ENCODE assay signal across 8 cellular contexts in the genomic region with DNA sequence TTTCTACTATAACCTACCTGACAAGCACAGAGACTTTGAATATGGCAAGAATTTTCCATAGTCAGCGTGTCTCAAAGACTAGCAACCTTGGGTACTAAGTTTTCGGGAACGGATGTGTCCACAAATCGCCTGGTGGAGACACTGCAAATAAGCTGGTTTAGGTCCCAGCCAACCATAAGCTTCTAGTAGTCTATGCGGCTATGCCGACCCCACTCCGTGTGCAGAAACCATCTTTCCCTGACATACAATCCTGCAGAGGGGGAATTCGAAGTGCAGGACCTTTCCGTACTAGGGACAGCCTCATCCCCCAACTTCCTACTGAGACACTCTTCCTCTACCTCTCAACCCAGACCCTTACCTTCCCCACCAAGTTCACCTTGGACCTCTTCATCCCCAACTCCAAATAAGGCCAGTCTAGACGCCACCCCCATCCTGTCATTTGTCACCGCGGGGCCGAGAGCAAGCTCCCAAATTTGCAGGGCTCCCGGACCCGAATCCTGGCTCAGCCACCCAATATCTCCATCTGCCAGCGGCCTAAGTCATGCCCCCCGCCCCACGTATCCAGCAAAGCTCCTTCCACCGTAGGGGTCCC. TPM values are rescaled to one million over a fixed set of nuclear protein-coding genes. Genes with fewer than 3 reads are reported as not detected.
A peak's percentile ranks its signal among the peaks of the same experiment; 100 is the strongest.
DNase-seq lines count a peak whose midpoint lies in the region; ATAC-seq, FAIRE-seq and TF ChIP-seq lines count a peak whose summit lies in the region.

No MANE protein-coding gene starts in this region.

- H3K18ac ChIP-seq in H1 (ENCODE audit: extremely low read depth, low read length): no peak overlapping the region

- H3K9me3 ChIP-seq in H1 (ENCODE audit: insufficient read depth in 2 of 2, low read depth in 1 of 2, low read length in 1 of 2) (no peaks in the 10 kb centered on the region), mucosa of rectum (ENCODE audit: control insufficient read depth in 2 of 2, low read length in 2 of 2) (no peaks in the 10 kb centered on the region)

- no peaks in the 10 kb centered on the region for H3K9me3 Mint-ChIP-seq in T-helper 2 cell treated with Interferon-gamma antibody and Interleukin-4, amounts not matched to agents 5 μg/mL and 100 μg/mL, for 36 hours
- no peaks in the 10 kb centered on the region for H3K9me3 Mint-ChIP-seq in type B pancreatic cell

- peak overlapping the region; percentile 71 to 98 (median 86) for H3K4me3 ChIP-seq in H1 (ENCODE audit: extremely low read depth in 1 of 4, insufficient read depth in 2 of 4, low read depth in 3 of 4, low read length in 4 of 4)
- peak overlapping the region; percentile 94 to 98 for H3K4me3 ChIP-seq in mucosa of rectum (ENCODE audit: low read length in 2 of 2)

- H3K23me2 ChIP-seq in H1 (ENCODE audit: low read depth, low read length): peaks cover 11% of the 10 kb centered on the region

- H3K4me1 ChIP-seq in H1 (replicated peaks in 1 of 4; ENCODE audit: control insufficient read depth in 3 of 4, insufficient read depth in 4 of 4, low read length in 3 of 4): peaks cover 0 to 2% (median 0%) of the 10 kb centered on the region in 4 experiments; a peak in 1 of 7 replicates
- peaks cover 9 to 23% of the 10 kb centered on the region in 2 donors for H3K4me1 ChIP-seq in mucosa of rectum (ENCODE audit: control insufficient read depth in 2 of 2, insufficient read depth in 2 of 2, low read length in 2 of 2)

- POLR2A ChIA-PET in H1 (lab: Charles Lee; ENCODE audit: partially characterized antibody): no interaction called here

- H3K27me3 ChIP-seq in H1 (replicated peaks in 1 of 4; ENCODE audit: control insufficient read depth in 3 of 4, extremely low read depth in 1 of 4, insufficient read depth in 3 of 4, low read length in 3 of 4) (no peaks in the 10 kb centered on the region), mucosa of rectum (ENCODE audit: control insufficient read depth in 2 of 2, insufficient read depth in 2 of 2, low read length in 2 of 2) (no peaks in the 10 kb centered on the region)

- no peak overlapping the region for H3K4ac ChIP-seq in H1 (replicated peaks; ENCODE audit: insufficient read length, low read depth, low read length)

- H2BK20ac ChIP-seq in H1 (ENCODE audit: low read length): no peak overlapping the region

- WGBS in H1 (ENCODE audit: extremely low coverage in 1 of 2, insufficient coverage in 1 of 2, insufficient read length in 1 of 2, insufficient replicate concordance in 2 of 2, low coverage in 1 of 2, low lambda C conversion rate in 2 of 2, missing lambda C conversion rate in 1 of 2), 2 experiments: 17% methylated on average over 19 of the region's 19 CpGs; no CpG with 5 or more reads in 1 of the 2 experiments

- peaks cover 5% of the 10 kb centered on the region for H3K36me3 Mint-ChIP-seq in T-helper 2 cell treated with Interferon-gamma antibody and Interleukin-4, amounts not matched to agents 5 μg/mL and 100 μg/mL, for 36 hours (ENCODE audit: low read depth)
- peaks cover 4% of the 10 kb centered on the region for H3K36me3 Mint-ChIP-seq in type B pancreatic cell

- no peak overlapping the region for H3K23ac ChIP-seq in H1 (ENCODE audit: insufficient read length)

- CTCF ChIA-PET in H1 (lab: Charles Lee; ENCODE audit: partially characterized antibody): no interaction called here

- peak overlapping the region; percentile 11 for H3K56ac ChIP-seq in H1 (replicated peaks; ENCODE audit: insufficient read length, low read depth, low read length)

- H4K8ac ChIP-seq in H1 (ENCODE audit: extremely low read depth, insufficient read depth, low read length): peak overlapping the region; percentile 72; the same call in 1 of the 2 replicates

- H3K27ac ChIP-seq in H1 (ENCODE audit: low read depth, low read length) (no peak overlapping the region), mucosa of rectum (ENCODE audit: low read depth in 2 of 2, low read length in 2 of 2) (peak overlapping the region; percentile 89 to 90)

- H2BK12ac ChIP-seq in H1 (ENCODE audit: low read depth, low read length): no peak overlapping the region

- H4K91ac ChIP-seq in H1 (replicated peaks; ENCODE audit: insufficient read length, low read length): no peak overlapping the region

- peak; percentile 7 for ATAC-seq in GM18870 (IDR thresholded peaks at IDR 0.05; ENCODE audit: unreplicated experiment)
- peak; percentile 18 for ATAC-seq in HG03103 (IDR thresholded peaks at IDR 0.05; ENCODE audit: low read depth, unreplicated experiment)

- H3K27me3 Mint-ChIP-seq in T-helper 2 cell treated with Interferon-gamma antibody and Interleukin-4, amounts not matched to agents 5 μg/mL and 100 μg/mL, for 36 hours (ENCODE audit: low read depth): no peaks in the 10 kb centered on the region
- no peaks in the 10 kb centered on the region for H3K27me3 Mint-ChIP-seq in type B pancreatic cell

- no peak overlapping the region for H2BK15ac ChIP-seq in H1 (ENCODE audit: low read length)

- H3K36me3 ChIP-seq in H1 (ENCODE audit: control insufficient read depth in 2 of 4, insufficient read depth in 4 of 4, low read length in 3 of 4) (no peaks in the 10 kb centered on the region), mucosa of rectum (ENCODE audit: control insufficient read depth in 2 of 2, insufficient read depth in 2 of 2, low read length in 2 of 2) (peaks cover 0 to 6% of the 10 kb centered on the region in 2 donors)

- no peaks in the 10 kb centered on the region; the same call in none of the 2 replicates for H3K79me1 ChIP-seq in H1 (ENCODE audit: low read depth, low read length)

- no peak for FAIRE-seq in H1 (lab: Jason Lieb, UNC)
- FAIRE-seq in GM19239 (lab: Jason Lieb, UNC): no peak

- no peaks in the 10 kb centered on the region for H4K20me1 ChIP-seq in H1 (replicated peaks in 1 of 2; ENCODE audit: control insufficient read depth in 1 of 2, insufficient read depth in 2 of 2, low read length in 2 of 2)

- no peak for TF ChIP-seq CTCF in H1 (IDR thresholded peaks at IDR 0.05; ENCODE audit: control extremely low read depth in 1 of 3, insufficient read depth in 1 of 3, low read depth in 1 of 3, low read length in 3 of 3)
- no peak for TF ChIP-seq CTCF in type B pancreatic cell (conservative IDR thresholded peaks at IDR 0.05)

- peaks cover 0 to 14% of the 10 kb centered on the region in 2 experiments; a peak in 2 of 4 replicates for H3K79me2 ChIP-seq in H1 (ENCODE audit: control insufficient read depth in 1 of 2, insufficient read depth in 2 of 2, low read length in 2 of 2)

- H3K4me3 Mint-ChIP-seq in T-helper 2 cell treated with Interferon-gamma antibody and Interleukin-4, amounts not matched to agents 5 μg/mL and 100 μg/mL, for 36 hours: peak overlapping the region; percentile 94
- peak overlapping the region; percentile 93 for H3K4me3 Mint-ChIP-seq in type B pancreatic cell

- peak overlapping the region; percentile 89 to 94 for H3K4me2 ChIP-seq in H1 (ENCODE audit: insufficient read depth in 1 of 2, low read depth in 2 of 2, low read length in 2 of 2)

- TF ChIP-seq RAD21 in H1 (IDR thresholded peaks at IDR 0.05 in 1 of 2, conservative IDR thresholded peaks at IDR 0.05 in 1 of 2; ENCODE audit: low read depth in 2 of 2, low read length in 2 of 2): no peak

- peak overlapping the region; percentile 82 for H2AFZ ChIP-seq in H1 (ENCODE audit: low read length)

- no peak overlapping the region for H2BK5ac ChIP-seq in H1 (ENCODE audit: low read depth, low read length)

- H4K5ac ChIP-seq in H1 (ENCODE audit: insufficient read length, low read depth, low read length): no peak overlapping the region

- H3K4me1 Mint-ChIP-seq in T-helper 2 cell treated with Interferon-gamma antibody and Interleukin-4, amounts not matched to agents 5 μg/mL and 100 μg/mL, for 36 hours (ENCODE audit: low read depth): peaks cover 30% of the 10 kb centered on the region
- peaks cover 29% of the 10 kb centered on the region for H3K4me1 Mint-ChIP-seq in type B pancreatic cell (ENCODE audit: unreplicated experiment)

- peak overlapping the region; percentile 98 for H3K27ac Mint-ChIP-seq in T-helper 2 cell treated with Interferon-gamma antibody and Interleukin-4, amounts not matched to agents 5 μg/mL and 100 μg/mL, for 36 hours
- peak overlapping the region; percentile 86 for H3K27ac Mint-ChIP-seq in type B pancreatic cell

- H3K14ac ChIP-seq in H1 (ENCODE audit: insufficient read length): no peak overlapping the region

- H2AK5ac ChIP-seq in H1 (ENCODE audit: low read depth, low read length): no peak overlapping the region

- DNase-seq in AG08396 (ENCODE audit: low spot score) (peak; percentile 20), H1 (ENCODE audit: low read depth in 1 of 2, low spot score in 2 of 2) (no peak), type B pancreatic cell (ENCODE audit: extremely low spot score, unreplicated experiment) (no peak), GM19239 (ENCODE audit: insufficient read length, low spot score) (no peak)
- DNase-seq in T-helper 2 cell treated with Interferon-gamma antibody and Interleukin-4, amounts not matched to agents 5 μg/mL and 100 μg/mL, for 36 hours (ENCODE audit: low spot score): no peak

- no peak overlapping the region for H2BK120ac ChIP-seq in H1 (replicated peaks; ENCODE audit: low read depth, low read length)

- H3K9ac ChIP-seq in H1 (replicated peaks in 1 of 4; ENCODE audit: extremely low read depth in 1 of 4, low read depth in 3 of 4, low read length in 3 of 4) (no peak overlapping the region; a peak in 2 of 7 replicates), mucosa of rectum (ENCODE audit: low read depth in 1 of 2, low read length in 2 of 2) (peak overlapping the region; percentile 85 to 92)

- no peak for TF ChIP-seq POLR2A in H1 (IDR thresholded peaks at IDR 0.05; ENCODE audit: control extremely low read depth in 1 of 2, low read depth in 2 of 2, low read length in 2 of 2)

- TF ChIP-seq EP300 in H1 (IDR thresholded peaks at IDR 0.05; ENCODE audit: borderline replicate concordance in 1 of 2, low read depth in 2 of 2, low read length in 2 of 2): no peak

RNA-seq across cellular contexts. Expression of gene SUCLG1, which starts 0.5 kb away (rescaled TPM):
- total RNA-seq in H1 (2021; fragmentation: NEBNext Ultra II Directional; extraction: Animal tissue kit (Norgen Biotek cat#: 25700)): 36.9 and 40.0 TPM in 2 replicates
- polyA plus RNA-seq in H1 (2011; rRNA removed): 14.6 and 19.9 TPM in 2 replicates
- polyA plus RNA-seq in H1 (2011; cell fraction: cytosol; rRNA removed): 25.4 TPM
- polyA plus RNA-seq in H1 (2011; cell fraction: nucleus; rRNA removed): 14.1 TPM
- polyA plus RNA-seq in H1 (2012, experiment 1 of 2): 33.0 to 36.2 TPM (median 34.7 TPM) in 4 replicates
- polyA plus RNA-seq in H1 (2012, experiment 2 of 2): 19.8 TPM
- polyA plus RNA-seq in H1 (2013, experiment 1 of 2): 37.2 TPM
- polyA plus RNA-seq in H1 (2013, experiment 2 of 2): 38.3 TPM
- 11.1 and 15.5 TPM in 2 replicates for polyA minus RNA-seq in H1 (2011; rRNA and poly(A)+ RNA removed)
- polyA minus RNA-seq in H1 (2011; cell fraction: cytosol; rRNA and poly(A)+ RNA removed): 27.6 TPM
- polyA minus RNA-seq in H1 (2011; cell fraction: nucleus; rRNA and poly(A)+ RNA removed): 17.2 TPM
- total RNA-seq in type B pancreatic cell (ENCODE audit: low replicate concordance): 81.2 and 92.9 TPM in 2 replicates

RNA-seq across cellular contexts. Expression of gene DNAH6, which starts 57.8 kb away (rescaled TPM):
- 0.31 and 0.43 TPM in 2 replicates for total RNA-seq in H1 (2021; fragmentation: NEBNext Ultra II Directional; extraction: Animal tissue kit (Norgen Biotek cat#: 25700))
- 0.05 and 0.06 TPM in 2 replicates for polyA plus RNA-seq in H1 (2011; rRNA removed)
- 0.12 TPM for polyA plus RNA-seq in H1 (2011; cell fraction: cytosol; rRNA removed)
- polyA plus RNA-seq in H1 (2011; cell fraction: nucleus; rRNA removed): 0.06 TPM
- polyA plus RNA-seq in H1 (2012, experiment 1 of 2): 0.01 to 0.12 TPM (median 0.03 TPM) in 4 replicates
- polyA plus RNA-seq in H1 (2012, experiment 2 of 2): not detected
- 0.02 TPM for polyA plus RNA-seq in H1 (2013, experiment 1 of 2)
- 0.13 TPM for polyA plus RNA-seq in H1 (2013, experiment 2 of 2)
- 0.34 and 0.35 TPM in 2 replicates for polyA minus RNA-seq in H1 (2011; rRNA and poly(A)+ RNA removed)
- polyA minus RNA-seq in H1 (2011; cell fraction: cytosol; rRNA and poly(A)+ RNA removed): not detected
- polyA minus RNA-seq in H1 (2011; cell fraction: nucleus; rRNA and poly(A)+ RNA removed): 0.80 TPM
- total RNA-seq in type B pancreatic cell (ENCODE audit: low replicate concordance): 0.62 and 3.8 TPM in 2 replicates

Comparison
In these comparisons a context has a peak if more than half of its experiments do, and no peak if none do; other contexts are left out.
1. H3K9ac ChIP-seq: peak in mucosa of rectum (2 of 2); none in H1 (0 of 4).